Comparison of ENCODE assay signal across 1 cellular context in genomic region chr4:107243141-107243779, GRCh38.
TF ChIP-seq lines count a peak whose summit lies in the region.

No MANE protein-coding gene starts in this region.

TF ChIP-seq in HEK293, 187 proteins besides CTCF, POLR2A, EP300 and RAD21 (continued from another document):
- TF ChIP-seq ATF2 (tag by site-specific recombination; IDR thresholded peaks at IDR 0.05; ENCODE audit: low read depth): no peak
- TF ChIP-seq ZNF324 (tag by site-specific recombination; IDR thresholded peaks at IDR 0.05): no peak
- TF ChIP-seq ZEB2 (tag by site-specific recombination; IDR thresholded peaks at IDR 0.05): no peak
- no peak for TF ChIP-seq KLF10 (tag by site-specific recombination; IDR thresholded peaks at IDR 0.05)
- TF ChIP-seq GLIS1 (tag by site-specific recombination; IDR thresholded peaks at IDR 0.05): no peak
- TF ChIP-seq KLF1 (tag by site-specific recombination; IDR thresholded peaks at IDR 0.05): no peak
- TF ChIP-seq ZNF501 (tag by site-specific recombination; IDR thresholded peaks at IDR 0.05): no peak
- no peak for TF ChIP-seq ZNF202 (tag by site-specific recombination; IDR thresholded peaks at IDR 0.05; ENCODE audit: borderline replicate concordance)
- TF ChIP-seq ZNF26 (tag by site-specific recombination; IDR thresholded peaks at IDR 0.05): no peak
- TF ChIP-seq YY1 (tag by site-specific recombination; IDR thresholded peaks at IDR 0.05): no peak
- no peak for TF ChIP-seq ZNF2 (tag by site-specific recombination; IDR thresholded peaks at IDR 0.05)
- no peak for TF ChIP-seq ZFHX2 (tag by site-specific recombination; conservative IDR thresholded peaks at IDR 0.05)
- no peak for TF ChIP-seq ZNF701 (tag by site-specific recombination; IDR thresholded peaks at IDR 0.05)
- no peak for TF ChIP-seq OSR2 (tag by site-specific recombination; IDR thresholded peaks at IDR 0.05)
- TF ChIP-seq, protein P1, sequence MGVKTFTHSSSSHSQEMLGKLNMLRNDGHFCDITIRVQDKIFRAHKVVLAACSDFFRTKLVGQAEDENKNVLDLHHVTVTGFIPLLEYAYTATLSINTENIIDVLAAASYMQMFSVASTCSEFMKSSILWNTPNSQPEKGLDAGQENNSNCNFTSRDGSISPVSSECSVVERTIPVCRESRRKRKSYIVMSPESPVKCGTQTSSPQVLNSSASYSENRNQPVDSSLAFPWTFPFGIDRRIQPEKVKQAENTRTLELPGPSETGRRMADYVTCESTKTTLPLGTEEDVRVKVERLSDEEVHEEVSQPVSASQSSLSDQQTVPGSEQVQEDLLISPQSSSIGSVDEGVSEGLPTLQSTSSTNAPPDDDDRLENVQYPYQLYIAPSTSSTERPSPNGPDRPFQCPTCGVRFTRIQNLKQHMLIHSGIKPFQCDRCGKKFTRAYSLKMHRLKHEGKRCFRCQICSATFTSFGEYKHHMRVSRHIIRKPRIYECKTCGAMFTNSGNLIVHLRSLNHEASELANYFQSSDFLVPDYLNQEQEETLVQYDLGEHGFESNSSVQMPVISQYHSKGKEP (tag by site-specific recombination; IDR thresholded peaks at IDR 0.05): no peak
- TF ChIP-seq ZNF549 (tag by site-specific recombination; IDR thresholded peaks at IDR 0.05): no peak
- TF ChIP-seq PBX3 (CRISPR knock-in tag; IDR thresholded peaks at IDR 0.05): no peak
- peak; percentile 36 for TF ChIP-seq FEZF1 (tag by site-specific recombination; IDR thresholded peaks at IDR 0.05)
- peak; percentile 38; the same call in 1 of the 2 replicates for TF ChIP-seq ZIC2 (tag by site-specific recombination; IDR thresholded peaks at IDR 0.05)
- no peak for TF ChIP-seq ZNF510 (tag by site-specific recombination; IDR thresholded peaks at IDR 0.05; ENCODE audit: insufficient replicate concordance)
- TF ChIP-seq PRDM1 (tag by site-specific recombination; IDR thresholded peaks at IDR 0.05): no peak
- TF ChIP-seq ZNF677 (tag by site-specific recombination; IDR thresholded peaks at IDR 0.05): no peak
- TF ChIP-seq ZNF747 (tag by site-specific recombination; IDR thresholded peaks at IDR 0.05): no peak
- TF ChIP-seq KLF7 (tag by site-specific recombination; IDR thresholded peaks at IDR 0.05; ENCODE audit: borderline replicate concordance): no peak
- TF ChIP-seq ZNF366 (tag by site-specific recombination; conservative IDR thresholded peaks at IDR 0.05): no peak
- peak; percentile 31; the same call in 1 of the 2 replicates for TF ChIP-seq WT1 (tag by site-specific recombination; IDR thresholded peaks at IDR 0.05)
- TF ChIP-seq ZNF843 (tag by site-specific recombination; IDR thresholded peaks at IDR 0.05): no peak
- no peak for TF ChIP-seq ZBTB7A (tag by site-specific recombination; IDR thresholded peaks at IDR 0.05; ENCODE audit: low read depth)
- no peak for TF ChIP-seq HOXD13 (CRISPR knock-in tag; IDR thresholded peaks at IDR 0.05; ENCODE audit: borderline replicate concordance)
- TF ChIP-seq ZNF660 (tag by site-specific recombination; IDR thresholded peaks at IDR 0.05): no peak
- TF ChIP-seq KLF9 (tag by site-specific recombination; IDR thresholded peaks at IDR 0.05; ENCODE audit: low read depth): no peak
- TF ChIP-seq ZBTB48 (tag by site-specific recombination; IDR thresholded peaks at IDR 0.05): no peak
- 0 out of 2 replicates have a peak, but pooled peaks have one; percentile 39 for TF ChIP-seq ZNF335 (tag by site-specific recombination; conservative IDR thresholded peaks at IDR 0.05)
